In genomic region chr22:47783433-47784366, GRCh38 we compare ENCODE assay signal across 19 cellular contexts.
DNase-seq lines count a peak whose midpoint lies in the region; ATAC-seq and TF ChIP-seq lines count a peak whose summit lies in the region.
"Had no signal": no experiment of that assay in that cellular context is flagged by ENCODE, and none has a peak within 500 bp of the region (broad histone marks: within the 10 kb centered on the region; RNA-seq: fewer than 3 reads in every experiment).

No MANE protein-coding gene starts in this region.

- peak overlapping the region in 1 of 7 donors; percentile 25 for H3K27ac Mint-ChIP-seq in CD14-positive monocyte
- no peak overlapping the region for H3K27ac Mint-ChIP-seq in WTC11
- H3K27ac Mint-ChIP-seq: IgD-negative memory B cell had no signal

- WGBS in lung, 2 donors, result 75% methylated on average over 20 of the region's 20 CpGs

- CTCF ChIA-PET in WTC11 (lab: Charles Lee), result interaction anchor here (0.6 to 1.9 kb wide), 7 partner anchors 12 to 322 kb away, joined by 3 to 8 read pairs (median 3); no protein-coding TSS in a partner anchor

- peaks cover 0 to 17% of the 10 kb centered on the region in 2 donors for H3K9me3 ChIP-seq in lung (ENCODE audit: control insufficient read depth in 2 of 2, insufficient read depth in 1 of 2, low read length in 1 of 2)

- H3K36me3 ChIP-seq in lung (ENCODE audit: control insufficient read depth in 2 of 2, insufficient read depth in 2 of 2, low read length in 2 of 2), result no peaks in the 10 kb centered on the region

- H3K27me3 Mint-ChIP-seq in CD14-positive monocyte (ENCODE audit: low read depth in 3 of 3), result peaks cover 0 to 6% (median 5%) of the 10 kb centered on the region in 3 donors
- H3K27me3 Mint-ChIP-seq in WTC11 (ENCODE audit: low read depth), result no peaks in the 10 kb centered on the region

- H3K4me1 ChIP-seq in lung (ENCODE audit: control insufficient read depth in 2 of 2, insufficient read depth in 2 of 2, low read length in 2 of 2), result no peaks in the 10 kb centered on the region

- H3K4me3 Mint-ChIP-seq in CD14-positive monocyte (no peak overlapping the region), WTC11 (no peak overlapping the region)
- H3K4me3 Mint-ChIP-seq: IgD-negative memory B cell had no signal

- ATAC-seq in WTC11 (peak; percentile 76), lung (ENCODE audit: insufficient read depth, low FRiP score) (no peak), HG02623 (IDR thresholded peaks at IDR 0.05; ENCODE audit: unreplicated experiment) (no peak)

- H3K36me3 Mint-ChIP-seq in CD14-positive monocyte (no peaks in the 10 kb centered on the region), WTC11 (no peaks in the 10 kb centered on the region)
- H3K36me3 Mint-ChIP-seq: IgD-negative memory B cell had no signal

- POLR2A ChIA-PET in WTC11 (lab: Charles Lee), result no interaction called here

- intact Hi-C loops in CD14-positive monocyte (cut with micrococcal nuclease), result no loop called here

- H3K27ac ChIP-seq in lung (ENCODE audit: low read depth in 1 of 2, low read length in 1 of 2), result no peak overlapping the region
- H3K27ac ChIP-seq: HL-60, PC-9 had no signal

- H3K4me3 ChIP-seq in lung, result no peak overlapping the region
- H3K4me3 ChIP-seq: PC-9 had no signal

- DNase-seq in CD14-positive monocyte (ENCODE audit: low spot score) (peak; percentile 28), ELF-1 (ENCODE audit: low read depth, low spot score) (peak; percentile 30), WTC11 (ENCODE audit: low spot score) (peak; percentile 77), lung (ENCODE audit: low spot score) (peak; percentile 16), NCI-H1417 (lab: John Stamatoyannopoulos, UW) (no peak), amygdala (lab: John Stamatoyannopoulos, UW) (no peak)
- no peak for DNase-seq in activated CD4-positive, CD25-positive, alpha-beta regulatory T cell treated with anti-CD3 and anti-CD28 coated beads, Interleukin-2, amount 50 U/mL, for 72 hours
- DNase-seq: AML-193, DMS79, Kasumi-1, MM.1S, NCI-H1105 treated with DMSO at 0.1 percent for 48 hours, NCI-H187, NCI-H446 treated with DMSO at 0.1 percent for 48 hours, NCI-H748 treated with DMSO at 0.1 percent for 48 hours, PC-9 had no signal

- H3K4me1 Mint-ChIP-seq in CD14-positive monocyte, result no peaks in the 10 kb centered on the region
- H3K4me1 Mint-ChIP-seq in WTC11, result no peaks in the 10 kb centered on the region; the same call in 1 of the 2 replicates
- H3K4me1 Mint-ChIP-seq: IgD-negative memory B cell had no signal

- peaks cover 5% of the 10 kb centered on the region for H3K27me3 ChIP-seq in lung (ENCODE audit: control insufficient read depth, insufficient read depth)

- H3K9me3 Mint-ChIP-seq in CD14-positive monocyte (peaks cover 13 to 35% (median 21%) of the 10 kb centered on the region in 7 donors), WTC11 (peaks cover 16% of the 10 kb centered on the region; the same call in 1 of the 2 replicates)

- TF ChIP-seq CTCF in CD14-positive monocyte (IDR thresholded peaks at IDR 0.05), result no peak
- TF ChIP-seq CTCF in WTC11 (IDR thresholded peaks at IDR 0.05), result peak; percentile 19; the same call in 1 of the 2 replicates
- no peak for TF ChIP-seq CTCF in lung (IDR thresholded peaks at IDR 0.05; ENCODE audit: control extremely low read depth, extremely low read depth)

TF ChIP-seq in WTC11, 78 proteins besides CTCF, POLR2A, EP300 and RAD21:
- TF ChIP-seq, protein P1, sequence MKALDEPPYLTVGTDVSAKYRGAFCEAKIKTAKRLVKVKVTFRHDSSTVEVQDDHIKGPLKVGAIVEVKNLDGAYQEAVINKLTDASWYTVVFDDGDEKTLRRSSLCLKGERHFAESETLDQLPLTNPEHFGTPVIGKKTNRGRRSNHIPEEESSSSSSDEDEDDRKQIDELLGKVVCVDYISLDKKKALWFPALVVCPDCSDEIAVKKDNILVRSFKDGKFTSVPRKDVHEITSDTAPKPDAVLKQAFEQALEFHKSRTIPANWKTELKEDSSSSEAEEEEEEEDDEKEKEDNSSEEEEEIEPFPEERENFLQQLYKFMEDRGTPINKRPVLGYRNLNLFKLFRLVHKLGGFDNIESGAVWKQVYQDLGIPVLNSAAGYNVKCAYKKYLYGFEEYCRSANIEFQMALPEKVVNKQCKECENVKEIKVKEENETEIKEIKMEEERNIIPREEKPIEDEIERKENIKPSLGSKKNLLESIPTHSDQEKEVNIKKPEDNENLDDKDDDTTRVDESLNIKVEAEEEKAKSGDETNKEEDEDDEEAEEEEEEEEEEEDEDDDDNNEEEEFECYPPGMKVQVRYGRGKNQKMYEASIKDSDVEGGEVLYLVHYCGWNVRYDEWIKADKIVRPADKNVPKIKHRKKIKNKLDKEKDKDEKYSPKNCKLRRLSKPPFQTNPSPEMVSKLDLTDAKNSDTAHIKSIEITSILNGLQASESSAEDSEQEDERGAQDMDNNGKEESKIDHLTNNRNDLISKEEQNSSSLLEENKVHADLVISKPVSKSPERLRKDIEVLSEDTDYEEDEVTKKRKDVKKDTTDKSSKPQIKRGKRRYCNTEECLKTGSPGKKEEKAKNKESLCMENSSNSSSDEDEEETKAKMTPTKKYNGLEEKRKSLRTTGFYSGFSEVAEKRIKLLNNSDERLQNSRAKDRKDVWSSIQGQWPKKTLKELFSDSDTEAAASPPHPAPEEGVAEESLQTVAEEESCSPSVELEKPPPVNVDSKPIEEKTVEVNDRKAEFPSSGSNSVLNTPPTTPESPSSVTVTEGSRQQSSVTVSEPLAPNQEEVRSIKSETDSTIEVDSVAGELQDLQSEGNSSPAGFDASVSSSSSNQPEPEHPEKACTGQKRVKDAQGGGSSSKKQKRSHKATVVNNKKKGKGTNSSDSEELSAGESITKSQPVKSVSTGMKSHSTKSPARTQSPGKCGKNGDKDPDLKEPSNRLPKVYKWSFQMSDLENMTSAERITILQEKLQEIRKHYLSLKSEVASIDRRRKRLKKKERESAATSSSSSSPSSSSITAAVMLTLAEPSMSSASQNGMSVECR (CRISPR knock-in tag; IDR thresholded peaks at IDR 0.05; ENCODE audit: borderline replicate concordance), result no peak
- TF ChIP-seq ZBTB21 (CRISPR knock-in tag; IDR thresholded peaks at IDR 0.05; ENCODE audit: borderline replicate concordance), result no peak

Comparison
In these comparisons a context has a peak if more than half of its experiments do, and no peak if none do; other contexts are left out.
1. DNase-seq: peak in CD14-positive monocyte (single experiment), ELF-1 (single experiment), WTC11 (single experiment) and lung (single experiment); none in activated CD4-positive, CD25-positive, alpha-beta regulatory T cell treated with anti-CD3 and anti-CD28 coated beads, Interleukin-2, amount 50 U/mL, for 72 hours (single experiment), NCI-H1417 (0 of 3) and amygdala (0 of 56).